Comparison of ENCODE assay signal across 31 cellular contexts in the genomic region with DNA sequence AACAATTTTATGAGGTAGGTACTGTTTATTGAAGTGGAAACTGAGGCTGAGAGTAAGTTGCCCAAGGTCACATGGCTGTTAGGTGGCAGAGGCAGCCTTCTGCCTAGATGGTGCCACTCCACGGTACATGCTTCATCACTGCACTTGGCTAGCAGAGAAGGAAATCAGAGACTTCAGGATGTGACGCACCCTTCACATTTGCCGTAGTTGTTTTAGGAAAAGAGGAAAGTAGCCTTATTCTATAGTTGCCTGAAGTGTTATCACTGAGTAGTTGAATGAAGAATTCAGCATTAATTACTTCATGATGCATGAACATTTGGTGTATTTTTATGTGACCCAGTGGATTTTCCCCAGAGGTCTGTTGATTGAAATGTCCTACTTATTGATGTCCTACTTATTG.
"Had no signal": no experiment of that assay in that cellular context is flagged by ENCODE, and none has a peak within 500 bp of the region (broad histone marks: within the 10 kb centered on the region; RNA-seq: fewer than 3 reads in every experiment).

No MANE protein-coding gene starts in this region.

- FAIRE-seq: astrocyte had no signal

- H3K36me3 ChIP-seq: brain microvascular endothelial cell, esophagus muscularis mucosa, neutrophil, ovary, thoracic aorta, uterus had no signal

- H3K9me3 Mint-ChIP-seq: activated T-cell treated with anti-CD3 and anti-CD28 coated beads, Interleukin-2, amount 50 U/mL, for 4 hours; activated T-helper 17 cell treated with anti-CD3 and anti-CD28 coated beads, Interleukin-2, amount 50 U/mL, for 72 hours; naive B cell; nephron progenitor cell; stimulated activated effector memory CD8-positive, alpha-beta T cell treated with anti-CD3 and anti-CD28 coated beads, Interleukin-12 subunit alpha, Interleukin-12 subunit beta, amount 100 ng/mL, for 72 hours; stimulated activated naive CD8-positive, alpha-beta T cell treated with anti-CD3 and anti-CD28 coated beads, Interleukin-15, Interleukin-2, amounts not matched to agents 100 ng/mL and 50 ng/mL, for 24 hours had no signal

- H3K36me3 Mint-ChIP-seq: naive B cell; stimulated activated effector memory CD8-positive, alpha-beta T cell treated with anti-CD3 and anti-CD28 coated beads, Interleukin-12 subunit alpha, Interleukin-12 subunit beta, amount 100 ng/mL, for 72 hours had no signal

- H3K27ac ChIP-seq: brain microvascular endothelial cell, coronary artery, esophagus muscularis mucosa, neutrophil, ovary, skin epidermis, thoracic aorta, uterus had no signal

- H3K27me3 Mint-ChIP-seq: activated T-helper 17 cell treated with anti-CD3 and anti-CD28 coated beads, Interleukin-2, amount 50 U/mL, for 72 hours; naive B cell; progenitor cell of endocrine pancreas; stimulated activated naive CD8-positive, alpha-beta T cell treated with anti-CD3 and anti-CD28 coated beads, Interleukin-15, Interleukin-2, amounts not matched to agents 100 ng/mL and 50 ng/mL, for 24 hours had no signal

- H3K4me3 Mint-ChIP-seq: activated T-cell treated with anti-CD3 and anti-CD28 coated beads, Interleukin-2, amount 50 U/mL, for 4 hours; activated T-helper 17 cell treated with anti-CD3 and anti-CD28 coated beads, Interleukin-2, amount 50 U/mL, for 72 hours; naive B cell; nephron progenitor cell; stimulated activated effector memory CD8-positive, alpha-beta T cell treated with anti-CD3 and anti-CD28 coated beads, Interleukin-12 subunit alpha, Interleukin-12 subunit beta, amount 100 ng/mL, for 72 hours; stimulated activated naive CD8-positive, alpha-beta T cell treated with anti-CD3 and anti-CD28 coated beads, Interleukin-15, Interleukin-2, amounts not matched to agents 100 ng/mL and 50 ng/mL, for 24 hours had no signal

- H3K4me1 Mint-ChIP-seq: activated T-helper 17 cell treated with anti-CD3 and anti-CD28 coated beads, Interleukin-2, amount 50 U/mL, for 72 hours had no signal

- H3K27ac Mint-ChIP-seq: activated T-helper 17 cell treated with anti-CD3 and anti-CD28 coated beads, Interleukin-2, amount 50 U/mL, for 72 hours; nephron progenitor cell; progenitor cell of endocrine pancreas; stimulated activated effector memory CD8-positive, alpha-beta T cell treated with anti-CD3 and anti-CD28 coated beads, Interleukin-12 subunit alpha, Interleukin-12 subunit beta, amount 100 ng/mL, for 72 hours; stimulated activated naive CD8-positive, alpha-beta T cell treated with anti-CD3 and anti-CD28 coated beads, Interleukin-15, Interleukin-2, amounts not matched to agents 100 ng/mL and 50 ng/mL, for 24 hours had no signal

- H3K27me3 ChIP-seq: brain microvascular endothelial cell, esophagus muscularis mucosa, neutrophil, ovary, uterus had no signal

- DNase-seq: activated CD4-positive, alpha-beta T cell treated with anti-CD3 and anti-CD28 coated beads for 4 hours; activated CD4-positive, alpha-beta T cell treated with anti-CD3 and anti-CD28 coated beads, Interleukin-2, amount 50 U/mL, for 48 hours; activated CD4-positive, CD25-positive, alpha-beta regulatory T cell; activated CD8-positive, alpha-beta memory T cell treated with anti-CD3 and anti-CD28 coated beads, Interleukin-2, amount 50 U/mL, for 4 hours; activated gamma-delta T cell treated with Interleukin-2 at 50 U/mL for 16 hours; activated naive CD4-positive, alpha-beta T cell treated with anti-CD3 and anti-CD28 coated beads, Interleukin-2, amount 50 U/mL, for 16 hours; activated T-cell treated with anti-CD3 and anti-CD28 coated beads, Interleukin-2, amount 50 U/mL, for 4 hours; amniotic stem cell; brain microvascular endothelial cell; foreskin melanocyte; left cardiac atrium; left ventricle myocardium superior; mammary epithelial cell; naive B cell; nephron progenitor cell; ovary; retina; stimulated activated CD4-positive, alpha-beta T cell treated with anti-CD3 and anti-CD28 coated beads, Interleukin-12 subunit alpha, Interleukin-12 subunit beta, amount 100 ng/mL, for 4 hours; stimulated activated CD4-positive, alpha-beta T cell treated with anti-CD3 and anti-CD28 coated beads, Interleukin-4, amount 100 ng/mL, for 24 hours; trophoblast cell; uterus had no signal

- H3K9me3 ChIP-seq: esophagus muscularis mucosa, neutrophil, ovary, thoracic aorta, uterus had no signal

- H3K4me3 ChIP-seq: coronary artery, esophagus muscularis mucosa, ovary, skin epidermis, thoracic aorta, uterus had no signal

- H3K4me1 ChIP-seq: uterus had no signal
